8 cellular contexts compared by ENCODE assay signal in genomic region chr12:56257491-56258067, GRCh38. TPM values are rescaled to one million over a fixed set of nuclear protein-coding genes. Genes with fewer than 3 reads are reported as not detected.
DNase-seq lines count a peak whose midpoint lies in the region; ATAC-seq and TF ChIP-seq lines count a peak whose summit lies in the region.

No MANE protein-coding gene starts in this region.

- H3K9me3 Mint-ChIP-seq in activated naive CD8-positive, alpha-beta T cell treated with anti-CD3 and anti-CD28 coated beads for 36 hours, result no peaks in the 10 kb centered on the region

- peak overlapping the region; percentile 88 for H3K4me3 Mint-ChIP-seq in activated naive CD8-positive, alpha-beta T cell treated with anti-CD3 and anti-CD28 coated beads for 36 hours

- peaks cover 17% of the 10 kb centered on the region for H3K4me1 Mint-ChIP-seq in activated naive CD8-positive, alpha-beta T cell treated with anti-CD3 and anti-CD28 coated beads for 36 hours

- H3K9me3 ChIP-seq in iPS DF 6.9 (ENCODE audit: control insufficient read depth, insufficient read depth, low read length), result no peaks in the 10 kb centered on the region

- peaks cover 9% of the 10 kb centered on the region for H3K36me3 Mint-ChIP-seq in activated naive CD8-positive, alpha-beta T cell treated with anti-CD3 and anti-CD28 coated beads for 36 hours

- no peaks in the 10 kb centered on the region for H3K27me3 ChIP-seq in iPS DF 6.9 (ENCODE audit: control insufficient read depth, insufficient read depth, low read length)

- no CpG with 5 or more reads among the region's 27 CpGs for WGBS in iPS DF 6.9 (ENCODE audit: insufficient coverage, insufficient read length)

- TF ChIP-seq CTCF in AG09319 (IDR thresholded peaks at IDR 0.05; ENCODE audit: low read depth, low read length) (peak; percentile 8; the same call in 1 of the 2 replicates), LNCAP (IDR thresholded peaks at IDR 0.05) (peak; percentile 16; the same call in 1 of the 2 replicates)

- H3K27ac Mint-ChIP-seq in activated naive CD8-positive, alpha-beta T cell treated with anti-CD3 and anti-CD28 coated beads for 36 hours, result peak overlapping the region; percentile 74

- ATAC-seq in GM19023 (IDR thresholded peaks at IDR 0.05; ENCODE audit: unreplicated experiment), result peak; percentile 11
- ATAC-seq in GM19467 (IDR thresholded peaks at IDR 0.05; ENCODE audit: unreplicated experiment), result no peak

- H3K4me3 ChIP-seq in iPS DF 6.9 (ENCODE audit: low read length) (peak overlapping the region; percentile 97), skeletal muscle cell (ENCODE audit: low read depth, low read length) (peak overlapping the region; percentile 80)

- DNase-seq in AG09319 (ENCODE audit: extremely low read depth, low read depth) (no peak), iPS DF 6.9 (ENCODE audit: low read depth, low spot score) (no peak), skeletal muscle cell (ENCODE audit: low read depth) (no peak), NCI-H1694 (lab: John Stamatoyannopoulos, UW) (no peak)
- DNase-seq in activated naive CD8-positive, alpha-beta T cell treated with anti-CD3 and anti-CD28 coated beads for 36 hours, result peak; percentile 13

- no peak overlapping the region for H3K27ac ChIP-seq in iPS DF 6.9 (ENCODE audit: low read length)

- H3K36me3 ChIP-seq in iPS DF 6.9 (ENCODE audit: control insufficient read depth, insufficient read depth, low read length), result peaks cover 16% of the 10 kb centered on the region

- H3K27me3 Mint-ChIP-seq in activated naive CD8-positive, alpha-beta T cell treated with anti-CD3 and anti-CD28 coated beads for 36 hours, result no peaks in the 10 kb centered on the region

- H3K4me1 ChIP-seq in iPS DF 6.9 (ENCODE audit: control insufficient read depth, insufficient read depth, low read length), result 0 out of 2 replicates have a peak, but pooled peaks cover 4% of the 10 kb centered on the region

RNA-seq across cellular contexts. Expression of gene ANKRD52, which starts 0.6 kb away (rescaled TPM):
- total RNA-seq in activated naive CD8-positive, alpha-beta T cell treated with anti-CD3 and anti-CD28 coated beads for 36 hours, result 10 to 100 TPM; 41.9 to 47.0 TPM

RNA-seq across cellular contexts. Expression of gene COQ10A, which starts 9.2 kb away (rescaled TPM):
- 10 to 100 TPM in 1 of 2 experiments, 1 to 10 TPM in 1; 9.5 to 10.6 TPM for total RNA-seq in activated naive CD8-positive, alpha-beta T cell treated with anti-CD3 and anti-CD28 coated beads for 36 hours

RNA-seq across cellular contexts. Expression of gene SLC39A5, which starts 27.7 kb away (rescaled TPM):
- total RNA-seq in activated naive CD8-positive, alpha-beta T cell treated with anti-CD3 and anti-CD28 coated beads for 36 hours, result under 1 TPM; 0.44 to 0.49 TPM

RNA-seq across cellular contexts. Expression of gene NABP2, which starts 33.4 kb away (rescaled TPM):
- 10 to 100 TPM; 81.2 to 84.5 TPM for total RNA-seq in activated naive CD8-positive, alpha-beta T cell treated with anti-CD3 and anti-CD28 coated beads for 36 hours

RNA-seq across cellular contexts. Expression of gene RNF41, which starts 35.9 kb away (rescaled TPM):
- 10 to 100 TPM; 26.4 to 31.2 TPM for total RNA-seq in activated naive CD8-positive, alpha-beta T cell treated with anti-CD3 and anti-CD28 coated beads for 36 hours
